Comparison of ENCODE assay signal across 9 cellular contexts in genomic region chr10:119263966-119264621, GRCh38. TPM values are rescaled to one million over a fixed set of nuclear protein-coding genes. Genes with fewer than 3 reads are reported as not detected.
DNase-seq lines count a peak whose midpoint lies in the region; ATAC-seq and TF ChIP-seq lines count a peak whose summit lies in the region.
"Had no signal": no experiment of that assay in that cellular context is flagged by ENCODE, and none has a peak within 500 bp of the region (broad histone marks: within the 10 kb centered on the region; RNA-seq: fewer than 3 reads in every experiment).

No MANE protein-coding gene starts in this region.

- peak; percentile 29 for DNase-seq in HFF-Myc (ENCODE audit: extremely low read depth, low read depth)
- no peak for DNase-seq in T-helper 17 cell
- DNase-seq in Right ventricle myocardium superior = no peak
- no peak for DNase-seq in stimulated activated naive B cell treated with anti-CD40 and anti-IgM and Interleukin-4, amounts not matched to agents 10 μg/mL and 1 μg/mL and 100 μg/mL, for 72 hours
- no peak for DNase-seq in NCI-H1105 treated with DMSO at 0.1 percent for 48 hours (lab: John Stamatoyannopoulos, UW)
- no peak for DNase-seq in Kasumi-1 (lab: John Stamatoyannopoulos, UW)
- DNase-seq: activated CD8-positive, alpha-beta T cell treated with anti-CD3 and anti-CD28 coated beads for 36 hours; NCI-H1048 had no signal

- ATAC-seq in T-helper 17 cell = no peak
- ATAC-seq in Right ventricle myocardium superior (ENCODE audit: poor library complexity) = peak; percentile 64
- ATAC-seq in stimulated activated naive B cell treated with anti-CD40 and anti-IgM and Interleukin-4, amounts not matched to agents 10 μg/mL and 1 μg/mL and 100 μg/mL, for 72 hours (replicated peaks) = peak in 1 of 2 donors; percentile 54
- no peak for ATAC-seq in HG02759 (IDR thresholded peaks at IDR 0.05; ENCODE audit: unreplicated experiment)
- ATAC-seq: activated CD8-positive, alpha-beta T cell treated with anti-CD3 and anti-CD28 coated beads for 36 hours had no signal

- no peaks in the 10 kb centered on the region for H3K27me3 Mint-ChIP-seq in T-helper 17 cell
- no peaks in the 10 kb centered on the region for H3K27me3 Mint-ChIP-seq in stimulated activated naive B cell treated with anti-CD40 and anti-IgM and Interleukin-4, amounts not matched to agents 10 μg/mL and 1 μg/mL and 100 μg/mL, for 72 hours
- H3K27me3 Mint-ChIP-seq: activated CD8-positive, alpha-beta T cell treated with anti-CD3 and anti-CD28 coated beads for 36 hours had no signal

- intact Hi-C loops in Right ventricle myocardium superior (cut with DNase I) = no loop called here

- H3K9me3 Mint-ChIP-seq in stimulated activated naive B cell treated with anti-CD40 and anti-IgM and Interleukin-4, amounts not matched to agents 10 μg/mL and 1 μg/mL and 100 μg/mL, for 72 hours = no peaks in the 10 kb centered on the region
- H3K9me3 Mint-ChIP-seq: activated CD8-positive, alpha-beta T cell treated with anti-CD3 and anti-CD28 coated beads for 36 hours had no signal

- no peaks in the 10 kb centered on the region for H3K9me3 ChIP-seq in T-helper 17 cell (ENCODE audit: control insufficient read depth, low read length, poor library complexity, severe bottlenecking)

- no peak for TF ChIP-seq CTCF in HFF-Myc (IDR thresholded peaks at IDR 0.05; ENCODE audit: low read depth, low read length, missing control alignments)

- peak overlapping the region; percentile 100 for H3K27ac Mint-ChIP-seq in T-helper 17 cell
- H3K27ac Mint-ChIP-seq in stimulated activated naive B cell treated with anti-CD40 and anti-IgM and Interleukin-4, amounts not matched to agents 10 μg/mL and 1 μg/mL and 100 μg/mL, for 72 hours = peak overlapping the region; percentile 9
- H3K27ac Mint-ChIP-seq: activated CD8-positive, alpha-beta T cell treated with anti-CD3 and anti-CD28 coated beads for 36 hours had no signal

- no peak overlapping the region for H3K4me3 ChIP-seq in HFF-Myc (replicated peaks; ENCODE audit: low read depth, low read length)

- no peaks in the 10 kb centered on the region for H3K36me3 Mint-ChIP-seq in T-helper 17 cell (ENCODE audit: low read depth)
- H3K36me3 Mint-ChIP-seq in stimulated activated naive B cell treated with anti-CD40 and anti-IgM and Interleukin-4, amounts not matched to agents 10 μg/mL and 1 μg/mL and 100 μg/mL, for 72 hours = peaks cover 5 to 8% of the 10 kb centered on the region in 2 donors

- H3K4me3 Mint-ChIP-seq in T-helper 17 cell = no peak overlapping the region
- no peak overlapping the region for H3K4me3 Mint-ChIP-seq in stimulated activated naive B cell treated with anti-CD40 and anti-IgM and Interleukin-4, amounts not matched to agents 10 μg/mL and 1 μg/mL and 100 μg/mL, for 72 hours
- H3K4me3 Mint-ChIP-seq: activated CD8-positive, alpha-beta T cell treated with anti-CD3 and anti-CD28 coated beads for 36 hours had no signal

- peaks cover 14% of the 10 kb centered on the region for H3K4me1 Mint-ChIP-seq in T-helper 17 cell
- H3K4me1 Mint-ChIP-seq in stimulated activated naive B cell treated with anti-CD40 and anti-IgM and Interleukin-4, amounts not matched to agents 10 μg/mL and 1 μg/mL and 100 μg/mL, for 72 hours = peaks cover 22 to 30% of the 10 kb centered on the region in 2 donors

RNA-seq across cellular contexts. Expression of gene GRK5, which starts 56.7 kb away (rescaled TPM):
- total RNA-seq in T-helper 17 cell = 10 to 100 TPM; 13.9 to 28.5 TPM
- 47.6 TPM for total RNA-seq in Right ventricle myocardium superior
